8 cellular contexts compared by ENCODE assay signal in genomic region chr18:51193621-51194287, GRCh38. TPM values are rescaled to one million over a fixed set of nuclear protein-coding genes. Genes with fewer than 3 reads are reported as not detected.
DNase-seq lines count a peak whose midpoint lies in the region; ATAC-seq and TF ChIP-seq lines count a peak whose summit lies in the region.

No MANE protein-coding gene starts in this region.

- no peak overlapping the region for H4K8ac ChIP-seq in mesenchymal stem cell (ENCODE audit: low read length)

- intact Hi-C loops in colonic mucosa (cut with DNase I), result no loop called here

- no peak overlapping the region for H2BK120ac ChIP-seq in mesenchymal stem cell (ENCODE audit: low read depth, low read length)

- peak overlapping the region; percentile 89; the same call in 1 of the 2 replicates for H3K4me3 ChIP-seq in HFF-Myc (replicated peaks; ENCODE audit: low read depth, low read length)
- H3K4me3 ChIP-seq in astrocyte of the spinal cord (ENCODE audit: low read depth, low read length), result peak overlapping the region; percentile 22
- peak overlapping the region in 1 of 2 experiments; percentile 96 for H3K4me3 ChIP-seq in mesenchymal stem cell (ENCODE audit: insufficient read depth in 1 of 2, low read depth in 1 of 2, low read length in 2 of 2)
- H3K4me3 ChIP-seq in colonic mucosa, result no peak overlapping the region

- H3K27ac ChIP-seq in mesenchymal stem cell (ENCODE audit: low read length, poor library complexity, severe bottlenecking) (no peak overlapping the region), colonic mucosa (no peak overlapping the region)

- no peak overlapping the region for H3K4ac ChIP-seq in mesenchymal stem cell (ENCODE audit: low read depth in 1 of 2, low read length in 2 of 2)

- H2AK5ac ChIP-seq in mesenchymal stem cell (ENCODE audit: low read length, severe bottlenecking), result no peak overlapping the region

- no peak overlapping the region for H2BK12ac ChIP-seq in mesenchymal stem cell (ENCODE audit: low read length in 2 of 2)

- H4K91ac ChIP-seq in mesenchymal stem cell (ENCODE audit: low read length), result no peak overlapping the region

- H2BK5ac ChIP-seq in mesenchymal stem cell (ENCODE audit: low read depth, low read length, poor library complexity, severe bottlenecking), result no peak overlapping the region

- H2AFZ ChIP-seq in mesenchymal stem cell (ENCODE audit: low read depth, low read length), result no peak overlapping the region

- H3K14ac ChIP-seq in mesenchymal stem cell (ENCODE audit: low read length in 2 of 2), result no peak overlapping the region

- H3K27me3 ChIP-seq in mesenchymal stem cell (ENCODE audit: control insufficient read depth in 1 of 2, insufficient read depth in 1 of 2, low read length in 2 of 2) (no peaks in the 10 kb centered on the region), colonic mucosa (no peaks in the 10 kb centered on the region)

- H3K4me1 ChIP-seq in mesenchymal stem cell (ENCODE audit: control insufficient read depth, insufficient read depth, low read depth, low read length) (peaks cover 1% of the 10 kb centered on the region), colonic mucosa (peaks cover 6% of the 10 kb centered on the region)

- 71% methylated on average over 5 of the region's 5 CpGs for WGBS in mesenchymal stem cell

- peak overlapping the region; percentile 94 for H3K9ac ChIP-seq in mesenchymal stem cell (ENCODE audit: low read length)
- H3K9ac ChIP-seq in colonic mucosa (ENCODE audit: low read depth in 2 of 2, low read length in 2 of 2), result no peak overlapping the region

- in situ Hi-C loops in astrocyte of the spinal cord (cut with HindIII; ENCODE audit: low sequenced_read_pairs), result no loop called here

- H3K36me3 ChIP-seq in mesenchymal stem cell (ENCODE audit: control insufficient read depth in 1 of 2, insufficient read depth in 2 of 2, low read depth in 1 of 2, low read length in 2 of 2) (no peaks in the 10 kb centered on the region), colonic mucosa (no peaks in the 10 kb centered on the region)

- no peaks in the 10 kb centered on the region for H3K79me1 ChIP-seq in mesenchymal stem cell (replicated peaks; ENCODE audit: low read length, poor library complexity, severe bottlenecking)

- peak overlapping the region; percentile 14 for H3K4me2 ChIP-seq in mesenchymal stem cell (ENCODE audit: low read length, poor library complexity, severe bottlenecking)

- ATAC-seq in GM19452 (IDR thresholded peaks at IDR 0.05; ENCODE audit: unreplicated experiment), result no peak

- no peak overlapping the region for H3K18ac ChIP-seq in mesenchymal stem cell (ENCODE audit: low read depth in 1 of 2, low read length in 2 of 2)

- no peak overlapping the region for H3K23ac ChIP-seq in mesenchymal stem cell (ENCODE audit: low read length in 2 of 2)

- DNase-seq in AG20443 (ENCODE audit: low spot score), result peak; percentile 23
- no peak for DNase-seq in HFF-Myc (ENCODE audit: extremely low read depth, low read depth)
- peak; percentile 52 for DNase-seq in astrocyte of the spinal cord (ENCODE audit: low read depth, low spot score)
- peak; percentile 37 for DNase-seq in mesenchymal stem cell
- no peak for DNase-seq in NCI-H1092 (lab: John Stamatoyannopoulos, UW)
- no peak for DNase-seq in MV-4-11 (lab: John Stamatoyannopoulos, UW)
- no peak for DNase-seq in colonic mucosa

- H3K9me3 ChIP-seq in mesenchymal stem cell (ENCODE audit: control insufficient read depth, low read length), result no peaks in the 10 kb centered on the region
- H3K9me3 ChIP-seq in colonic mucosa, result no peaks in the 10 kb centered on the region

- TF ChIP-seq CTCF in HFF-Myc (IDR thresholded peaks at IDR 0.05; ENCODE audit: low read depth, low read length, missing control alignments) (no peak), astrocyte of the spinal cord (IDR thresholded peaks at IDR 0.05; ENCODE audit: low read depth, low read length) (no peak), colonic mucosa (IDR thresholded peaks at IDR 0.05) (no peak)

- no peak overlapping the region for H2BK15ac ChIP-seq in mesenchymal stem cell (ENCODE audit: low read depth, poor library complexity, severe bottlenecking)

RNA-seq across cellular contexts. Expression of gene MEX3C, which starts 3.7 kb away (rescaled TPM):
- polyA plus RNA-seq in mesenchymal stem cell (2013, experiment 1 of 2), result 55.3 TPM
- polyA plus RNA-seq in mesenchymal stem cell (2013, experiment 2 of 2), result 57.2 TPM
- 10 to 100 TPM; 21.3 to 36.7 TPM for total RNA-seq in colonic mucosa

Comparison
In these comparisons a context has a peak if more than half of its experiments do, and no peak if none do; other contexts are left out.
1. DNase-seq: peak in AG20443 (single experiment), astrocyte of the spinal cord (single experiment) and mesenchymal stem cell (single experiment); none in HFF-Myc (single experiment), NCI-H1092 (single experiment), MV-4-11 (single experiment) and colonic mucosa (single experiment).